ENCODE assay signal across 19 cellular contexts in the genomic region with DNA sequence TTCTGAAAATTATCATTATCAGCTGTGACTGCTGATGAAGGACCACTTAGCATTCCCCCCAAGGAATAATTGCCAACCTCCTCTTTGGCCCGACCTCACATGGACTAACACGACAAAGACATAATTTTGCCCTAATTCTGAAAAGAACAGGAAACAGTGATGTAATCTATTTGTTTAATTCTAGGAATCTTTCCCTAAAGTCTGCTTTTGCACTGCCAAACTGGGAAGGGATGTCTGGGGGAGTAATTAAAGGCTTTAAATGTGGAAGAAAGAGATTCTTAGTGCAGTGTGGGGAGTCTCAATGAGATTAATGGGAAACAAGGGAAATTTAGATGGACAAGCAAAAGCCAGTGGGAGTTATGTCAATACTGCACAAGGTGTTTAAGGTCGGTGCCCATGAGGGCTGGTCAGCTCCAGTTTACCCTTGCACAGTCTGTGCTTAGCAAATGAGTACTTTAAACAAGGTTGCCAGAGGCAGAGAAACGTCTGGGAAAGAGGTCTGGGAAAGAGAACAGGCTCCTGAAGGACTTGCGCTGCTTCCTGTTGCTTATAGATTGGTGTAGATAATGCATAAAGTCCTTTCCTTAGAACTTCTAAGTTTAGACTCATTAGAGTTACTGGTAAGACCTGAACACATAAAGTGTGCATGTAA.
"Had no signal": no experiment of that assay in that cellular context is flagged by ENCODE, and none has a peak within 500 bp of the region (broad histone marks: within the 10 kb centered on the region; RNA-seq: fewer than 3 reads in every experiment).

No MANE protein-coding gene starts in this region.

- DNase-seq: activated B cell treated with CpG ODN at 0.5 μM for 24 hours; activated CD4-positive, alpha-beta T cell treated with anti-CD3 and anti-CD28 coated beads, Interleukin-2, amount 10 ng/mL, durations not matched to agents 24 days and 14 days; activated gamma-delta T cell treated with Interleukin-2 at 50 U/mL for 16 hours; amniotic stem cell; body of pancreas; central memory CD4-positive, alpha-beta T cell; colonic mucosa; foreskin fibroblast; kidney glomerular epithelial cell; lower lobe of right lung; retina; stimulated activated CD4-positive, alpha-beta T cell treated with anti-CD3 and anti-CD28 coated beads, Interleukin-4, amount 100 ng/mL, for 4 hours; stimulated activated CD8-positive, alpha-beta memory T cell treated with anti-CD3 and anti-CD28 coated beads, Interleukin-4, amount 100 ng/mL, for 48 hours; stimulated activated naive CD4-positive, alpha-beta T cell treated with Interleukin-2 at 50 U/mL for 16 hours; SW 1271 had no signal

- H3K4me1 ChIP-seq: body of pancreas, colonic mucosa, lower lobe of right lung had no signal

- H3K27me3 ChIP-seq: body of pancreas, colonic mucosa, esophagus muscularis mucosa had no signal

- H3K36me3 ChIP-seq: colonic mucosa, esophagus muscularis mucosa, lower lobe of right lung had no signal

- H3K4me1 Mint-ChIP-seq: activated CD4-positive, alpha-beta T cell treated with anti-CD3 and anti-CD28 coated beads, Interleukin-2, amount 10 ng/mL, durations not matched to agents 24 days and 14 days had no signal

- H3K9me3 ChIP-seq: body of pancreas, colonic mucosa, esophagus muscularis mucosa, lower lobe of right lung had no signal

- H3K4me3 Mint-ChIP-seq: activated B cell treated with CpG ODN at 0.5 μM for 24 hours; activated CD4-positive, alpha-beta T cell treated with anti-CD3 and anti-CD28 coated beads, Interleukin-2, amount 10 ng/mL, durations not matched to agents 24 days and 14 days; activated naive CD8-positive, alpha-beta T cell; type B pancreatic cell had no signal

- H3K27ac Mint-ChIP-seq: activated B cell treated with CpG ODN at 0.5 μM for 24 hours; activated CD4-positive, alpha-beta T cell treated with anti-CD3 and anti-CD28 coated beads, Interleukin-2, amount 10 ng/mL, durations not matched to agents 24 days and 14 days; activated naive CD8-positive, alpha-beta T cell; type B pancreatic cell had no signal

- H3K9me3 Mint-ChIP-seq: activated B cell treated with CpG ODN at 0.5 μM for 24 hours; activated CD4-positive, alpha-beta T cell treated with anti-CD3 and anti-CD28 coated beads, Interleukin-2, amount 10 ng/mL, durations not matched to agents 24 days and 14 days; type B pancreatic cell had no signal

- H3K27ac ChIP-seq: body of pancreas, colonic mucosa, esophagus muscularis mucosa, lower lobe of right lung, skin epidermis had no signal

- ATAC-seq: body of pancreas, lower lobe of right lung had no signal

- H3K36me3 Mint-ChIP-seq: activated naive CD8-positive, alpha-beta T cell; type B pancreatic cell had no signal

- H3K4me3 ChIP-seq: body of pancreas, colonic mucosa, esophagus muscularis mucosa, lower lobe of right lung, skin epidermis had no signal
